Comparison of ENCODE assay signal across 13 cellular contexts in the genomic region with DNA sequence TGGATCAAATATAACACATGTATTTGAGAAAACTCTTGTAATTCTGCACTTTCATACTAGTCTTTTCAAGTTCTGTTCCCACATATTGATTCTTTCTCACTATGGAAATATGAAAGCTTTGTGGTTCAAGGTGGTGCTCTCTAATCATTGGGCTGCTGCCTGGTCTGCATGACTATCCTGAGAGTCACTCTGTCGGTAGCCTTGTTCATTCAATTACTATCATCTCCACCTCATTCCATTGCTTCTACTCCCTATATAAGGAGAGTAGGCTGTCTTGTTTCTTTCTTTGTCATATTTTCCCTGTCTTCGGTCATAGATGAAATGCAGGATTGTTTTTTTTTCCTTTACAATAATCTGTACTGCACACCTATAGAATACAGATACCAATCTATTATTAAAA.
DNase-seq lines count a peak whose midpoint lies in the region; ATAC-seq, FAIRE-seq and TF ChIP-seq lines count a peak whose summit lies in the region.
"Had no signal": no experiment of that assay in that cellular context is flagged by ENCODE, and none has a peak within 500 bp of the region (broad histone marks: within the 10 kb centered on the region; RNA-seq: fewer than 3 reads in every experiment).

No MANE protein-coding gene starts in this region.

- ATAC-seq in GM21786 (IDR thresholded peaks at IDR 0.05; ENCODE audit: unreplicated experiment) = no peak
- no peak for ATAC-seq in GM21737 (IDR thresholded peaks at IDR 0.05; ENCODE audit: unreplicated experiment)
- ATAC-seq in right lobe of liver = no peak
- ATAC-seq: activated CD8-positive, alpha-beta memory T cell treated with anti-CD3 and anti-CD28 coated beads, Interleukin-2, amount 10 ng/mL, durations not matched to agents 7 days and 5 days had no signal

- H3K36me3 ChIP-seq in keratinocyte (ENCODE audit: control insufficient read depth in 2 of 2, extremely low read depth in 1 of 2, insufficient read depth in 2 of 2, low read length in 2 of 2) = no peaks in the 10 kb centered on the region
- no peaks in the 10 kb centered on the region for H3K36me3 ChIP-seq in right lobe of liver

- H3K9ac ChIP-seq in keratinocyte (ENCODE audit: control insufficient read depth, extremely low read depth, insufficient read depth, low read length) = peak overlapping the region; percentile 58

- H3K27me3 ChIP-seq in keratinocyte (ENCODE audit: control insufficient read depth, extremely low read depth, insufficient read depth, low read length) (no peaks in the 10 kb centered on the region), right lobe of liver (no peaks in the 10 kb centered on the region)

- H3K4me1 ChIP-seq in keratinocyte (ENCODE audit: control insufficient read depth, extremely low read depth, insufficient read depth, low read length) (peaks cover 39% of the 10 kb centered on the region), right lobe of liver (no peaks in the 10 kb centered on the region)

- no peak overlapping the region for H3K4me3 ChIP-seq in keratinocyte (ENCODE audit: control insufficient read depth in 2 of 3, extremely low read depth in 1 of 3, insufficient read depth in 2 of 3, low read depth in 1 of 3, low read length in 3 of 3)
- H3K4me3 ChIP-seq in right lobe of liver = no peak overlapping the region

- peak overlapping the region; percentile 95 for H3K27ac ChIP-seq in keratinocyte (ENCODE audit: control insufficient read depth, insufficient read depth, low read length)
- H3K27ac ChIP-seq in right lobe of liver = no peak overlapping the region

- no peak overlapping the region for H2AFZ ChIP-seq in keratinocyte (ENCODE audit: control insufficient read depth, low read length)

- dilution Hi-C loops in keratinocyte (cut with MboI; ENCODE audit: extremely low pct_ligation_motif_present, low sequenced_read_pairs) = no loop called here

- H4K20me1 ChIP-seq in keratinocyte (ENCODE audit: control insufficient read depth, extremely low read depth, insufficient read depth, low read length) = no peaks in the 10 kb centered on the region

- peak; percentile 27 for DNase-seq in AG08396 (ENCODE audit: low spot score)
- DNase-seq in amniotic epithelial cell (ENCODE audit: low read depth) = peak; percentile 55
- DNase-seq in keratinocyte (ENCODE audit: low read depth, low spot score) = peak; percentile 80
- no peak for DNase-seq in right lobe of liver
- DNase-seq in NCI-H2081 (lab: John Stamatoyannopoulos, UW) = no peak
- DNase-seq: activated CD8-positive, alpha-beta memory T cell treated with anti-CD3 and anti-CD28 coated beads, Interleukin-2, amount 10 ng/mL, durations not matched to agents 7 days and 5 days; activated naive CD4-positive, alpha-beta T cell treated with anti-CD3 and anti-CD28 coated beads for 36 hours; NCI-H1417; NCI-H510A treated with DMSO at 0.1 percent for 48 hours had no signal

- intact Hi-C loops in right lobe of liver (cut with DNase I) = no loop called here

- H3K9me1 ChIP-seq in keratinocyte (ENCODE audit: control insufficient read depth, extremely low read depth, insufficient read depth, low read length) = no peaks in the 10 kb centered on the region

- H3K79me2 ChIP-seq in keratinocyte (ENCODE audit: control insufficient read depth, insufficient read depth, low read length) = no peaks in the 10 kb centered on the region

- peak; percentile 96 for TF ChIP-seq EP300 in Ishikawa (IDR thresholded peaks at IDR 0.05; ENCODE audit: borderline replicate concordance)

- TF ChIP-seq RAD21 in Ishikawa (IDR thresholded peaks at IDR 0.05; ENCODE audit: low read depth) = no peak

- H3K9me3 ChIP-seq in keratinocyte (ENCODE audit: control insufficient read depth, low read depth, low read length) = no peaks in the 10 kb centered on the region
- no peaks in the 10 kb centered on the region for H3K9me3 ChIP-seq in right lobe of liver

- no peak for TF ChIP-seq POLR2A in right lobe of liver (IDR thresholded peaks at IDR 0.05)

- peak overlapping the region; percentile 62 for H3K4me2 ChIP-seq in keratinocyte (ENCODE audit: control insufficient read depth, extremely low read depth, insufficient read depth, low read depth, low read length)

- TF ChIP-seq CTCF in keratinocyte (optimal IDR thresholded peaks at IDR 0.05 in 1 of 3, IDR thresholded peaks at IDR 0.05 in 1 of 3, conservative IDR thresholded peaks at IDR 0.05 in 1 of 3; ENCODE audit: extremely low read depth in 1 of 3, insufficient read depth in 2 of 3, low read length in 3 of 3) (no peak), right lobe of liver (IDR thresholded peaks at IDR 0.05) (no peak)

- 92% methylated on average over 2 of the region's 2 CpGs for WGBS in right lobe of liver (ENCODE audit: insufficient coverage, low coverage, low lambda C conversion rate, missing lambda C conversion rate)

- FAIRE-seq in keratinocyte (lab: Jason Lieb, UNC) = peak; percentile 95
- FAIRE-seq: GM18507 had no signal

TF ChIP-seq in Ishikawa, 13 proteins besides CTCF, POLR2A, EP300 and RAD21:
- TF ChIP-seq TCF12 (IDR thresholded peaks at IDR 0.05; ENCODE audit: low read depth) (peak; percentile 85), NFIC (IDR thresholded peaks at IDR 0.05) (peak; percentile 78), FOXM1 (IDR thresholded peaks at IDR 0.05; ENCODE audit: borderline replicate concordance, low read depth) (peak; percentile 85), TEAD4 (IDR thresholded peaks at IDR 0.05) (peak; percentile 85), CREB1 (IDR thresholded peaks at IDR 0.05; ENCODE audit: low read depth) (no peak)
- TF ChIP-seq, protein P1, sequence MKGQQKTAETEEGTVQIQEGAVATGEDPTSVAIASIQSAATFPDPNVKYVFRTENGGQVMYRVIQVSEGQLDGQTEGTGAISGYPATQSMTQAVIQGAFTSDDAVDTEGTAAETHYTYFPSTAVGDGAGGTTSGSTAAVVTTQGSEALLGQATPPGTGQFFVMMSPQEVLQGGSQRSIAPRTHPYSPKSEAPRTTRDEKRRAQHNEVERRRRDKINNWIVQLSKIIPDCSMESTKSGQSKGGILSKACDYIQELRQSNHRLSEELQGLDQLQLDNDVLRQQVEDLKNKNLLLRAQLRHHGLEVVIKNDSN (IDR thresholded peaks at IDR 0.05) = no peak

Comparison
In these comparisons a context has a peak if more than half of its experiments do, and no peak if none do; other contexts are left out.
1. DNase-seq: peak in AG08396 (single experiment), amniotic epithelial cell (single experiment) and keratinocyte (single experiment); none in right lobe of liver (0 of 3) and NCI-H2081 (0 of 2).